In genomic region chr13:95605426-95606125, GRCh38 we compare ENCODE assay signal across 37 cellular contexts. TPM values are rescaled to one million over a fixed set of nuclear protein-coding genes. Genes with fewer than 3 reads are reported as not detected.
"Had no signal": no experiment of that assay in that cellular context is flagged by ENCODE, and none has a peak within 500 bp of the region (broad histone marks: within the 10 kb centered on the region; RNA-seq: fewer than 3 reads in every experiment).

No MANE protein-coding gene starts in this region.

- H3K4me1 Mint-ChIP-seq: activated naive CD4-positive, alpha-beta T cell treated with anti-CD3 and anti-CD28 coated beads, Interleukin-2, amount 10 ng/mL, durations not matched to agents 7 days and 5 days; activated naive CD8-positive, alpha-beta T cell treated with anti-CD3 and anti-CD28 coated beads, Interleukin-2, amount 10 ng/mL, durations not matched to agents 7 days and 5 days; nephron progenitor cell; stimulated activated effector memory CD8-positive, alpha-beta T cell treated with anti-CD3 and anti-CD28 coated beads, Interleukin-12 subunit alpha, Interleukin-12 subunit beta, amount 100 ng/mL, for 72 hours had no signal

- H3K36me3 ChIP-seq: lower lobe of right lung, neutrophil, uterus had no signal

- DNase-seq: activated CD4-positive, alpha-beta T cell treated with anti-CD3 and anti-CD28 coated beads for 48 hours; activated CD4-positive, alpha-beta T cell treated with anti-CD3 and anti-CD28 coated beads, Interleukin-2, amount 50 U/mL, for 48 hours; activated CD8-positive, alpha-beta memory T cell treated with anti-CD3 and anti-CD28 coated beads, Interleukin-2, amount 50 U/mL, for 4 hours; activated gamma-delta T cell; activated naive CD4-positive, alpha-beta T cell treated with anti-CD3 and anti-CD28 coated beads, Interleukin-2, amount 10 ng/mL, durations not matched to agents 7 days and 5 days; activated naive CD8-positive, alpha-beta T cell treated with anti-CD3 and anti-CD28 coated beads, Interleukin-2, amount 10 ng/mL, durations not matched to agents 7 days and 5 days; activated T-cell treated with anti-CD3 and anti-CD28 coated beads, Interleukin-2, amount 50 U/mL, for 1 hour; brain microvascular endothelial cell; caudate nucleus; foreskin melanocyte; heart right ventricle; lower lobe of right lung; nephron progenitor cell; retina; stimulated activated CD4-positive, alpha-beta T cell treated with anti-CD3 and anti-CD28 coated beads, Interleukin-4, amount 100 ng/mL, for 24 hours; T-helper 17 cell; T1000; uterus; WERI-Rb-1 had no signal

- H3K27me3 Mint-ChIP-seq: progenitor cell of endocrine pancreas, type B pancreatic cell had no signal

- H3K4me3 ChIP-seq: ascending aorta, esophagus muscularis mucosa, heart right ventricle, lower lobe of right lung, skin epidermis, thoracic aorta, uterus had no signal

- H3K4me1 ChIP-seq: ascending aorta, lower lobe of right lung, uterus had no signal

- H3K27me3 ChIP-seq: ascending aorta, brain microvascular endothelial cell, esophagus muscularis mucosa, heart right ventricle, uterus had no signal

- H3K9me3 Mint-ChIP-seq: activated naive CD4-positive, alpha-beta T cell treated with anti-CD3 and anti-CD28 coated beads, Interleukin-2, amount 10 ng/mL, durations not matched to agents 7 days and 5 days; activated naive CD8-positive, alpha-beta T cell treated with anti-CD3 and anti-CD28 coated beads, Interleukin-2, amount 10 ng/mL, durations not matched to agents 7 days and 5 days; activated T-helper 1 cell treated with anti-CD3 and anti-CD28 coated beads, Interleukin-12 subunit alpha, Interleukin-12 subunit beta, Interleukin-2, Interleukin-4 antibody, amounts not matched to agents 30 ng/mL and 10 ng/mL and 1 ng/mL, durations not matched to agents 14 hours and 24 hours and 36 hours; nephron progenitor cell; stimulated activated effector memory CD8-positive, alpha-beta T cell treated with anti-CD3 and anti-CD28 coated beads, Interleukin-12 subunit alpha, Interleukin-12 subunit beta, amount 100 ng/mL, for 72 hours; stimulated activated naive CD8-positive, alpha-beta T cell treated with anti-CD3 and anti-CD28 coated beads, Interleukin-15, Interleukin-2, amounts not matched to agents 100 ng/mL and 50 ng/mL, for 24 hours; type B pancreatic cell had no signal

- ATAC-seq: activated CD4-positive, CD25-positive, alpha-beta regulatory T cell treated with anti-CD3 and anti-CD28 coated beads, Interleukin-2, amount 50 U/mL, for 24 hours; heart right ventricle; lower lobe of right lung; sciatic nerve; stimulated activated effector memory CD8-positive, alpha-beta T cell treated with anti-CD3 and anti-CD28 coated beads, Interleukin-12 subunit alpha, Interleukin-12 subunit beta, amount 100 ng/mL, for 72 hours; T-helper 17 cell had no signal

- FAIRE-seq: endothelial cell of umbilical vein had no signal

- H3K36me3 Mint-ChIP-seq: activated naive CD4-positive, alpha-beta T cell treated with anti-CD3 and anti-CD28 coated beads, Interleukin-2, amount 10 ng/mL, durations not matched to agents 7 days and 5 days; activated naive CD8-positive, alpha-beta T cell treated with anti-CD3 and anti-CD28 coated beads, Interleukin-2, amount 10 ng/mL, durations not matched to agents 7 days and 5 days; stimulated activated effector memory CD8-positive, alpha-beta T cell treated with anti-CD3 and anti-CD28 coated beads, Interleukin-12 subunit alpha, Interleukin-12 subunit beta, amount 100 ng/mL, for 72 hours had no signal

- H3K27ac Mint-ChIP-seq: activated naive CD4-positive, alpha-beta T cell treated with anti-CD3 and anti-CD28 coated beads, Interleukin-2, amount 10 ng/mL, durations not matched to agents 7 days and 5 days; activated naive CD8-positive, alpha-beta T cell treated with anti-CD3 and anti-CD28 coated beads, Interleukin-2, amount 10 ng/mL, durations not matched to agents 7 days and 5 days; activated T-helper 1 cell treated with anti-CD3 and anti-CD28 coated beads, Interleukin-12 subunit alpha, Interleukin-12 subunit beta, Interleukin-2, Interleukin-4 antibody, amounts not matched to agents 30 ng/mL and 10 ng/mL and 1 ng/mL, durations not matched to agents 14 hours and 24 hours and 36 hours; nephron progenitor cell; stimulated activated effector memory CD8-positive, alpha-beta T cell treated with anti-CD3 and anti-CD28 coated beads, Interleukin-12 subunit alpha, Interleukin-12 subunit beta, amount 100 ng/mL, for 72 hours; stimulated activated naive CD8-positive, alpha-beta T cell treated with anti-CD3 and anti-CD28 coated beads, Interleukin-15, Interleukin-2, amounts not matched to agents 100 ng/mL and 50 ng/mL, for 24 hours; T-helper 17 cell; type B pancreatic cell had no signal

- H3K27ac ChIP-seq: ascending aorta, brain microvascular endothelial cell, esophagus muscularis mucosa, heart right ventricle, lower lobe of right lung, neutrophil, skin epidermis, thoracic aorta, uterus, WERI-Rb-1 had no signal

- H3K9me3 ChIP-seq: ascending aorta, esophagus muscularis mucosa, heart right ventricle, lower lobe of right lung, neutrophil, thoracic aorta, uterus had no signal

- H3K4me3 Mint-ChIP-seq: activated naive CD4-positive, alpha-beta T cell treated with anti-CD3 and anti-CD28 coated beads, Interleukin-2, amount 10 ng/mL, durations not matched to agents 7 days and 5 days; activated naive CD8-positive, alpha-beta T cell treated with anti-CD3 and anti-CD28 coated beads, Interleukin-2, amount 10 ng/mL, durations not matched to agents 7 days and 5 days; activated T-helper 1 cell treated with anti-CD3 and anti-CD28 coated beads, Interleukin-12 subunit alpha, Interleukin-12 subunit beta, Interleukin-2, Interleukin-4 antibody, amounts not matched to agents 30 ng/mL and 10 ng/mL and 1 ng/mL, durations not matched to agents 14 hours and 24 hours and 36 hours; nephron progenitor cell; stimulated activated effector memory CD8-positive, alpha-beta T cell treated with anti-CD3 and anti-CD28 coated beads, Interleukin-12 subunit alpha, Interleukin-12 subunit beta, amount 100 ng/mL, for 72 hours; stimulated activated naive CD8-positive, alpha-beta T cell treated with anti-CD3 and anti-CD28 coated beads, Interleukin-15, Interleukin-2, amounts not matched to agents 100 ng/mL and 50 ng/mL, for 24 hours; T-helper 17 cell; type B pancreatic cell had no signal

RNA-seq across cellular contexts. Expression of gene DZIP1, which starts 38.9 kb away (rescaled TPM):
- total RNA-seq: T-helper 17 cell had no signal

RNA-seq across cellular contexts. Expression of gene CLDN10, which starts 53.1 kb away (rescaled TPM):
- total RNA-seq: activated CD8-positive, alpha-beta memory T cell treated with anti-CD3 and anti-CD28 coated beads for 36 hours; activated naive CD8-positive, alpha-beta T cell treated with anti-CD3 and anti-CD28 coated beads, Interleukin-2, amount 10 ng/mL, durations not matched to agents 7 days and 5 days; activated T-helper 1 cell treated with anti-CD3 and anti-CD28 coated beads, Interleukin-12 subunit alpha, Interleukin-12 subunit beta, Interleukin-2, Interleukin-4 antibody, amounts not matched to agents 30 ng/mL and 10 ng/mL and 1 ng/mL, durations not matched to agents 14 hours and 24 hours and 36 hours; chondrocyte; glomerular endothelial cell; mesenteric fat pad; osteocyte; sciatic nerve; T-helper 17 cell; thoracic aorta had no signal
